ENCODE assay signal across 8 cellular contexts in the genomic region with DNA sequence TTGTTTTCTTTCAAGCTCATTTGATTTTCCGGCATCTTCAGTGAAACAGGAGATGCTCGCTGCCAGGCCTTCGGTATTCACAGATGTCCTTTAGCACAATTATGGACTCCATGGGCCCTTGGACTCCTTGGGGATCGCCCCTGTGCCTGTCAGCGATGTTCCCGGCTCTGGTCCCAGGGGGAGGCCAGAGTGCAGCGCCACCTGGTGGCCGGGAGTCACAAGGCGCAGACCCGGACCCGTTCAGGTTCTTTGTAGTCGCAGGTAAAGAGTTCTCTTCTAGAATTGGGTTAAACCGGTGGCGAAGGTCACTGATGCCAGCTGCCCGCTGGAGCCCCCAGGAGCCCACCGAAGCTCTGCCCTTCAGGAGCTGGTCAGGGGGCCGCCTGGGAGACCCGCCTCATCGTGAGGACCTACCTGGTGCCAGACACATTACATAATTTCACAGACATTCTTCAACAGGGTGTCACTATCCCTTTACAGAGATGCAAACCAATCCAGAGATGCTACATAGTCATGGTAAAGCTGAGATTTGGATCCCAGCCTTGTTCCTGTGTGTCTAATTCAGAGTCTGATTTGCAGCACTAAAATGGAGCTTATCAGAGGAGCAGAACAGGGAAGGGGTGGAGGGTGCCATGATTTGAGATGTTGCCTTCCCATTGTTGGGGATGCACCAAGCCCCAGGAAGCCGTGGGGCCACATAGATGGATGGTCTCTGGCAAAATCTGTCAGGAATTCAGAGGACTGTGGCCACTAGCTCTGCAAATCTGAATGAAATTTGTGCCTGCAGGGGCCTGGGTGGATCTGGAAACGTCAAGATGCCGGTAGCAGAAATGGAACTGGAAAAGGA. TPM values are rescaled to one million over a fixed set of nuclear protein-coding genes. Genes with fewer than 3 reads are reported as not detected.
DNase-seq lines count a peak whose midpoint lies in the region; ATAC-seq and TF ChIP-seq lines count a peak whose summit lies in the region.

No MANE protein-coding gene starts in this region.

- no peak overlapping the region for H3K27ac Mint-ChIP-seq in activated CD8-positive, alpha-beta T cell treated with anti-CD3 and anti-CD28 coated beads, Interleukin-2, amount 10 ng/mL, durations not matched to agents 7 days and 5 days
- H3K27ac Mint-ChIP-seq in endothelial cell (ENCODE audit: unreplicated experiment) (no peak overlapping the region), natural killer cell (peak overlapping the region in 1 of 2 donors; percentile 4)

- intact Hi-C loops in natural killer cell (cut with micrococcal nuclease): no loop called here

- H3K9me3 Mint-ChIP-seq in activated CD8-positive, alpha-beta T cell treated with anti-CD3 and anti-CD28 coated beads, Interleukin-2, amount 10 ng/mL, durations not matched to agents 7 days and 5 days (ENCODE audit: insufficient read depth): no peaks in the 10 kb centered on the region
- H3K9me3 Mint-ChIP-seq in endothelial cell (ENCODE audit: unreplicated experiment) (no peaks in the 10 kb centered on the region), natural killer cell (no peaks in the 10 kb centered on the region)

- no peak overlapping the region for H3K4me3 ChIP-seq in AG09309 (ENCODE audit: control insufficient read depth, low read depth, low read length)

- peaks cover 18% of the 10 kb centered on the region for H3K4me1 Mint-ChIP-seq in activated CD8-positive, alpha-beta T cell treated with anti-CD3 and anti-CD28 coated beads, Interleukin-2, amount 10 ng/mL, durations not matched to agents 7 days and 5 days (ENCODE audit: low read depth)
- H3K4me1 Mint-ChIP-seq in endothelial cell (ENCODE audit: unreplicated experiment): peaks cover 16% of the 10 kb centered on the region
- peaks cover 38 to 47% of the 10 kb centered on the region in 2 donors for H3K4me1 Mint-ChIP-seq in natural killer cell

- peaks cover 18% of the 10 kb centered on the region for H3K27me3 Mint-ChIP-seq in activated CD8-positive, alpha-beta T cell treated with anti-CD3 and anti-CD28 coated beads, Interleukin-2, amount 10 ng/mL, durations not matched to agents 7 days and 5 days (ENCODE audit: low read depth)
- H3K27me3 Mint-ChIP-seq in endothelial cell (ENCODE audit: unreplicated experiment): peaks cover 3% of the 10 kb centered on the region
- H3K27me3 Mint-ChIP-seq in natural killer cell (ENCODE audit: low read depth in 2 of 2): no peaks in the 10 kb centered on the region

- ATAC-seq in GM18511 (IDR thresholded peaks at IDR 0.05; ENCODE audit: unreplicated experiment): peak; percentile 52
- ATAC-seq in activated CD8-positive, alpha-beta T cell treated with anti-CD3 and anti-CD28 coated beads, Interleukin-2, amount 10 ng/mL, durations not matched to agents 7 days and 5 days: peak; percentile 76
- peak; percentile 63 to 78 (median 73) for ATAC-seq in natural killer cell
- ATAC-seq in stimulated activated naive CD8-positive, alpha-beta T cell treated with anti-CD3 and anti-CD28 coated beads, Interleukin-15, Interleukin-2, amounts not matched to agents 100 U/mL and 50 U/mL, for 24 hours: peak; percentile 73
- no peak for ATAC-seq in GM21360 (IDR thresholded peaks at IDR 0.05; ENCODE audit: unreplicated experiment)

- no peak for DNase-seq in AG09309 (ENCODE audit: low read depth)
- peak; percentile 29 for DNase-seq in NCI-H510A treated with DMSO at 0.1 percent for 48 hours (lab: John Stamatoyannopoulos, UW)
- DNase-seq in activated CD8-positive, alpha-beta T cell treated with anti-CD3 and anti-CD28 coated beads, Interleukin-2, amount 10 ng/mL, durations not matched to agents 7 days and 5 days: peak; percentile 76
- peak; percentile 77 for DNase-seq in endothelial cell (ENCODE audit: low spot score)
- DNase-seq in natural killer cell: peak; percentile 70
- peak; percentile 88 for DNase-seq in stimulated activated naive CD8-positive, alpha-beta T cell treated with anti-CD3 and anti-CD28 coated beads, Interleukin-15, Interleukin-2, amounts not matched to agents 100 U/mL and 50 U/mL, for 24 hours

- POLR2A ChIA-PET in activated CD8-positive, alpha-beta T cell treated with anti-CD3 and anti-CD28 coated beads, Interleukin-2, amount 10 ng/mL, durations not matched to agents 7 days and 5 days (lab: Charles Lee): interaction anchor here (0.5 to 0.6 kb wide), 2 partner anchors 211 to 291 kb away, joined by 3 read pairs; no protein-coding TSS in a partner anchor

- no peaks in the 10 kb centered on the region for H3K36me3 Mint-ChIP-seq in activated CD8-positive, alpha-beta T cell treated with anti-CD3 and anti-CD28 coated beads, Interleukin-2, amount 10 ng/mL, durations not matched to agents 7 days and 5 days (ENCODE audit: low read depth)
- H3K36me3 Mint-ChIP-seq in endothelial cell (ENCODE audit: low read depth, unreplicated experiment) (no peaks in the 10 kb centered on the region), natural killer cell (no peaks in the 10 kb centered on the region)

- TF ChIP-seq CTCF in AG09309 (IDR thresholded peaks at IDR 0.05; ENCODE audit: control insufficient read depth, insufficient read depth, low read depth, low read length, missing control alignments) (peak; percentile 94), endothelial cell (IDR thresholded peaks at IDR 0.05; ENCODE audit: unreplicated experiment) (peak; percentile 97), natural killer cell (IDR thresholded peaks at IDR 0.05) (peak; percentile 97)

- CTCF ChIA-PET in activated CD8-positive, alpha-beta T cell treated with anti-CD3 and anti-CD28 coated beads, Interleukin-2, amount 10 ng/mL, durations not matched to agents 7 days and 5 days (lab: Charles Lee): interaction anchor here (0.5 to 4.7 kb wide), 53 partner anchors 9 to 421 kb away, joined by 3 to 33 read pairs (median 4); a partner anchor contains a TSS

- no peak overlapping the region for H3K4me3 Mint-ChIP-seq in activated CD8-positive, alpha-beta T cell treated with anti-CD3 and anti-CD28 coated beads, Interleukin-2, amount 10 ng/mL, durations not matched to agents 7 days and 5 days
- H3K4me3 Mint-ChIP-seq in endothelial cell (ENCODE audit: unreplicated experiment): no peak overlapping the region
- peak overlapping the region; percentile 26 for H3K4me3 Mint-ChIP-seq in natural killer cell

RNA-seq across cellular contexts. Expression of a gene that starts 6.0 kb away (rescaled TPM):
- total RNA-seq in activated CD8-positive, alpha-beta T cell treated with anti-CD3 and anti-CD28 coated beads, Interleukin-2, amount 10 ng/mL, durations not matched to agents 7 days and 5 days: 100 to 1,000 TPM; 108 to 122 TPM
- total RNA-seq in endothelial cell (ENCODE audit: unreplicated experiment) (79.2 TPM), natural killer cell (100 to 1,000 TPM; 385 to 498 (median 497) TPM)

RNA-seq across cellular contexts. Expression of a gene that starts 21.7 kb away (rescaled TPM):
- not detected for total RNA-seq in activated CD8-positive, alpha-beta T cell treated with anti-CD3 and anti-CD28 coated beads, Interleukin-2, amount 10 ng/mL, durations not matched to agents 7 days and 5 days
- total RNA-seq in endothelial cell (ENCODE audit: unreplicated experiment): not detected
- not detected for total RNA-seq in natural killer cell

RNA-seq across cellular contexts. Expression of a gene that starts 41.1 kb away (rescaled TPM):
- not detected for total RNA-seq in activated CD8-positive, alpha-beta T cell treated with anti-CD3 and anti-CD28 coated beads, Interleukin-2, amount 10 ng/mL, durations not matched to agents 7 days and 5 days
- 1.4 TPM for total RNA-seq in endothelial cell (ENCODE audit: unreplicated experiment)
- total RNA-seq in natural killer cell: not detected
